ENCODE assay signal across 1 cellular context in the genomic region with DNA sequence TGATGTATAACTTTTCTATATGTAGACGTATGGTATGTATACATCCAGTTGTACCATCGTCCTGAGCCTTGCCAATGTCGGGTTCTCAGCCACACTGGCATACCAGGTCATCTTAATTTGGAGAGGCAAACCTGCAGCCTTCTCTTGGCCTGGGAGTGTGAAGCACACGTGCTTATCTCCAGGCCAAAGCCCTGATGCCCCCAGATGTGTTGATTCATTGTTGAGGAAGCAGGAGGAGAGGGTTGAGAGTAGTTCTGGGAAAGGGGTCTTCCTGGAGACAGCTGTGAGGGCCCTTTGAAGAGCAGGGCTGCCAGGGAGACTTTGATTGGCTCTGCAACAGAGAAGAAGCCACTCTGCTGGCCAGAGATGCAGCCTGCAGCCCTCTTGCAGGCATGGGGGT.
TF ChIP-seq lines count a peak whose summit lies in the region.

No MANE protein-coding gene starts in this region.

TF ChIP-seq in K562, 482 proteins besides CTCF, POLR2A, EP300 and RAD21 (continued from another document):
- TF ChIP-seq, protein P1, sequence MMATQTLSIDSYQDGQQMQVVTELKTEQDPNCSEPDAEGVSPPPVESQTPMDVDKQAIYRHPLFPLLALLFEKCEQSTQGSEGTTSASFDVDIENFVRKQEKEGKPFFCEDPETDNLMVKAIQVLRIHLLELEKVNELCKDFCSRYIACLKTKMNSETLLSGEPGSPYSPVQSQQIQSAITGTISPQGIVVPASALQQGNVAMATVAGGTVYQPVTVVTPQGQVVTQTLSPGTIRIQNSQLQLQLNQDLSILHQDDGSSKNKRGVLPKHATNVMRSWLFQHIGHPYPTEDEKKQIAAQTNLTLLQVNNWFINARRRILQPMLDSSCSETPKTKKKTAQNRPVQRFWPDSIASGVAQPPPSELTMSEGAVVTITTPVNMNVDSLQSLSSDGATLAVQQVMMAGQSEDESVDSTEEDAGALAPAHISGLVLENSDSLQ (IDR thresholded peaks at IDR 0.05): no peak
- TF ChIP-seq BMI1 (IDR thresholded peaks at IDR 0.05; ENCODE audit: low read length) (no peak), CBFA2T3 (IDR thresholded peaks at IDR 0.05) (peak; percentile 54), SUPT5H (IDR thresholded peaks at IDR 0.05) (no peak), LCOR (CRISPR knock-in tag; IDR thresholded peaks at IDR 0.05) (no peak), RAD51 (IDR thresholded peaks at IDR 0.05; ENCODE audit: borderline replicate concordance, low read depth) (no peak), PHB2 (IDR thresholded peaks at IDR 0.05; ENCODE audit: low read depth) (no peak), MECOM (CRISPR knock-in tag; IDR thresholded peaks at IDR 0.05) (peak; percentile 57; the same call in 1 of the 2 replicates), RB1 (IDR thresholded peaks at IDR 0.05; ENCODE audit: low read depth) (no peak), DMBX1 (CRISPR knock-in tag; IDR thresholded peaks at IDR 0.05; ENCODE audit: borderline replicate concordance) (peak; percentile 37; the same call in 1 of the 2 replicates), EHMT2 (IDR thresholded peaks at IDR 0.05) (0 out of 2 replicates have a peak, but pooled peaks have one; percentile 11), DNMT1 (IDR thresholded peaks at IDR 0.05) (no peak), RFX7 (CRISPR knock-in tag; IDR thresholded peaks at IDR 0.05) (no peak), ARID1B (IDR thresholded peaks at IDR 0.05) (peak; percentile 69), POLR2AphosphoS5 (IDR thresholded peaks at IDR 0.05; ENCODE audit: control insufficient read depth, insufficient read depth, low read depth, low read length) (no peak), XRCC5 (IDR thresholded peaks at IDR 0.05; ENCODE audit: low read depth, low read length) (no peak), NR4A1 (CRISPR knock-in tag; IDR thresholded peaks at IDR 0.05) (no peak), NR4A1 (tag; IDR thresholded peaks at IDR 0.05) (peak; percentile 86; the same call in 1 of the 2 replicates), U2AF1 (optimal IDR thresholded peaks at IDR 0.05; ENCODE audit: low read depth, low read length) (no peak)
- TF ChIP-seq, protein P2, sequence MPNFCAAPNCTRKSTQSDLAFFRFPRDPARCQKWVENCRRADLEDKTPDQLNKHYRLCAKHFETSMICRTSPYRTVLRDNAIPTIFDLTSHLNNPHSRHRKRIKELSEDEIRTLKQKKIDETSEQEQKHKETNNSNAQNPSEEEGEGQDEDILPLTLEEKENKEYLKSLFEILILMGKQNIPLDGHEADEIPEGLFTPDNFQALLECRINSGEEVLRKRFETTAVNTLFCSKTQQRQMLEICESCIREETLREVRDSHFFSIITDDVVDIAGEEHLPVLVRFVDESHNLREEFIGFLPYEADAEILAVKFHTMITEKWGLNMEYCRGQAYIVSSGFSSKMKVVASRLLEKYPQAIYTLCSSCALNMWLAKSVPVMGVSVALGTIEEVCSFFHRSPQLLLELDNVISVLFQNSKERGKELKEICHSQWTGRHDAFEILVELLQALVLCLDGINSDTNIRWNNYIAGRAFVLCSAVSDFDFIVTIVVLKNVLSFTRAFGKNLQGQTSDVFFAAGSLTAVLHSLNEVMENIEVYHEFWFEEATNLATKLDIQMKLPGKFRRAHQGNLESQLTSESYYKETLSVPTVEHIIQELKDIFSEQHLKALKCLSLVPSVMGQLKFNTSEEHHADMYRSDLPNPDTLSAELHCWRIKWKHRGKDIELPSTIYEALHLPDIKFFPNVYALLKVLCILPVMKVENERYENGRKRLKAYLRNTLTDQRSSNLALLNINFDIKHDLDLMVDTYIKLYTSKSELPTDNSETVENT (CRISPR knock-in tag; IDR thresholded peaks at IDR 0.05): no peak
- TF ChIP-seq, protein P3, sequence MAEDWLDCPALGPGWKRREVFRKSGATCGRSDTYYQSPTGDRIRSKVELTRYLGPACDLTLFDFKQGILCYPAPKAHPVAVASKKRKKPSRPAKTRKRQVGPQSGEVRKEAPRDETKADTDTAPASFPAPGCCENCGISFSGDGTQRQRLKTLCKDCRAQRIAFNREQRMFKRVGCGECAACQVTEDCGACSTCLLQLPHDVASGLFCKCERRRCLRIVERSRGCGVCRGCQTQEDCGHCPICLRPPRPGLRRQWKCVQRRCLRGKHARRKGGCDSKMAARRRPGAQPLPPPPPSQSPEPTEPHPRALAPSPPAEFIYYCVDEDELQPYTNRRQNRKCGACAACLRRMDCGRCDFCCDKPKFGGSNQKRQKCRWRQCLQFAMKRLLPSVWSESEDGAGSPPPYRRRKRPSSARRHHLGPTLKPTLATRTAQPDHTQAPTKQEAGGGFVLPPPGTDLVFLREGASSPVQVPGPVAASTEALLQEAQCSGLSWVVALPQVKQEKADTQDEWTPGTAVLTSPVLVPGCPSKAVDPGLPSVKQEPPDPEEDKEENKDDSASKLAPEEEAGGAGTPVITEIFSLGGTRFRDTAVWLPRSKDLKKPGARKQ (CRISPR knock-in tag; IDR thresholded peaks at IDR 0.05): no peak
- TF ChIP-seq, protein P4, sequence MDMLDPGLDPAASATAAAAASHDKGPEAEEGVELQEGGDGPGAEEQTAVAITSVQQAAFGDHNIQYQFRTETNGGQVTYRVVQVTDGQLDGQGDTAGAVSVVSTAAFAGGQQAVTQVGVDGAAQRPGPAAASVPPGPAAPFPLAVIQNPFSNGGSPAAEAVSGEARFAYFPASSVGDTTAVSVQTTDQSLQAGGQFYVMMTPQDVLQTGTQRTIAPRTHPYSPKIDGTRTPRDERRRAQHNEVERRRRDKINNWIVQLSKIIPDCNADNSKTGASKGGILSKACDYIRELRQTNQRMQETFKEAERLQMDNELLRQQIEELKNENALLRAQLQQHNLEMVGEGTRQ (CRISPR knock-in tag; IDR thresholded peaks at IDR 0.05): no peak
